In genomic region chr10:102650655-102651454, GRCh38 we compare ENCODE assay signal across 9 cellular contexts. TPM values are rescaled to one million over a fixed set of nuclear protein-coding genes. Genes with fewer than 3 reads are reported as not detected.
DNase-seq lines count a peak whose midpoint lies in the region; ATAC-seq and TF ChIP-seq lines count a peak whose summit lies in the region.
"Had no signal": no experiment of that assay in that cellular context is flagged by ENCODE, and none has a peak within 500 bp of the region (broad histone marks: within the 10 kb centered on the region; RNA-seq: fewer than 3 reads in every experiment).

No MANE protein-coding gene starts in this region.

- peaks cover 0 to 40% of the 10 kb centered on the region in 2 donors for H3K36me3 ChIP-seq in left lung
- H3K36me3 ChIP-seq in testis (ENCODE audit: low read depth, missing control alignments), result no peaks in the 10 kb centered on the region
- peaks cover 47% of the 10 kb centered on the region for H3K36me3 ChIP-seq in SJCRH30

- H3K27me3 ChIP-seq in left lung (no peaks in the 10 kb centered on the region), testis (no peaks in the 10 kb centered on the region), SJCRH30 (no peaks in the 10 kb centered on the region)

- ATAC-seq in activated CD8-positive, alpha-beta T cell treated with anti-CD3 and anti-CD28 coated beads for 36 hours, result no peak
- no peak for ATAC-seq in left lung

- POLR2A ChIA-PET in activated CD4-positive, alpha-beta T cell treated with anti-CD3 and anti-CD28 coated beads, Interleukin-2, amount 10 ng/mL, durations not matched to agents 7 days and 5 days (lab: Charles Lee), result interaction anchor here (0.5 kb wide), 1 partner anchor 520 kb away, joined by 4 read pairs; no protein-coding TSS in a partner anchor
- POLR2A ChIA-PET in activated CD8-positive, alpha-beta T cell treated with anti-CD3 and anti-CD28 coated beads for 36 hours (lab: Charles Lee), result interaction anchor here (0.7 to 6.1 kb wide), 4 partner anchors 11 to 63 kb away, joined by 3 to 67 read pairs (median 3); partner anchors contain the start of gene ARL3

- DNase-seq in activated CD4-positive, alpha-beta T cell treated with anti-CD3 and anti-CD28 coated beads, Interleukin-2, amount 10 ng/mL, durations not matched to agents 7 days and 5 days, result no peak
- DNase-seq in activated CD4-positive, alpha-beta T cell treated with anti-CD3 and anti-CD28 coated beads, Interleukin-2, amount 50 U/mL, for 48 hours, result no peak
- no peak for DNase-seq in activated CD8-positive, alpha-beta T cell treated with anti-CD3 and anti-CD28 coated beads for 36 hours
- peak in 1 of 2 donors; percentile 60 for DNase-seq in left lung
- DNase-seq in testis, result no peak
- no peak for DNase-seq in SJCRH30
- DNase-seq in HFFc6, result no peak
- no peak for DNase-seq in SIG-M5 (lab: John Stamatoyannopoulos, UW)
- DNase-seq: hippocampal formation had no signal

- H3K9me3 Mint-ChIP-seq in activated CD4-positive, alpha-beta T cell treated with anti-CD3 and anti-CD28 coated beads, Interleukin-2, amount 10 ng/mL, durations not matched to agents 7 days and 5 days, result no peaks in the 10 kb centered on the region
- H3K9me3 Mint-ChIP-seq in activated CD8-positive, alpha-beta T cell treated with anti-CD3 and anti-CD28 coated beads for 36 hours, result no peaks in the 10 kb centered on the region
- H3K9me3 Mint-ChIP-seq in HFFc6, result no peaks in the 10 kb centered on the region

- CTCF ChIA-PET in activated CD4-positive, alpha-beta T cell treated with anti-CD3 and anti-CD28 coated beads, Interleukin-2, amount 10 ng/mL, durations not matched to agents 7 days and 5 days (lab: Charles Lee), result interaction anchor here (0.6 to 3.7 kb wide), 6 partner anchors 10 to 327 kb away, joined by 3 to 28 read pairs (median 4); partner anchors contain the start of gene SUFU
- CTCF ChIA-PET in activated CD8-positive, alpha-beta T cell treated with anti-CD3 and anti-CD28 coated beads for 36 hours (lab: Charles Lee), result interaction anchor here (1.6 to 2.8 kb wide), 2 partner anchors 18 to 63 kb away, joined by 4 to 14 read pairs; partner anchors contain the start of genes ARL3 and SFXN2

- no peak for TF ChIP-seq POLR2A in testis (IDR thresholded peaks at IDR 0.05)

- H3K4me3 ChIP-seq in left lung, result no peak overlapping the region
- H3K4me3 ChIP-seq in testis, result no peak overlapping the region
- no peak overlapping the region for H3K4me3 ChIP-seq in SJCRH30

- H3K4me1 Mint-ChIP-seq in activated CD4-positive, alpha-beta T cell treated with anti-CD3 and anti-CD28 coated beads, Interleukin-2, amount 10 ng/mL, durations not matched to agents 7 days and 5 days, result peaks cover 77% of the 10 kb centered on the region
- H3K4me1 Mint-ChIP-seq in activated CD8-positive, alpha-beta T cell treated with anti-CD3 and anti-CD28 coated beads for 36 hours (ENCODE audit: low read depth), result peaks cover 88% of the 10 kb centered on the region
- peaks cover 59% of the 10 kb centered on the region for H3K4me1 Mint-ChIP-seq in HFFc6 (ENCODE audit: low read depth)

- intact Hi-C loops in activated CD8-positive, alpha-beta T cell treated with anti-CD3 and anti-CD28 coated beads for 36 hours (cut with micrococcal nuclease), result no loop called here
- intact Hi-C loops in left lung (cut with DNase I) (no loop called here), testis (cut with DNase I; ENCODE audit: low total_unique reads) (no loop called here)

- H3K27ac ChIP-seq in left lung (peak overlapping the region; percentile 70 to 98), testis (peak overlapping the region; percentile 21 to 55), SJCRH30 (no peak overlapping the region)

- H3K9me3 ChIP-seq in left lung (no peaks in the 10 kb centered on the region), testis (no peaks in the 10 kb centered on the region), SJCRH30 (replicated peaks) (no peaks in the 10 kb centered on the region)

- 67 to 71% methylated on average over 8 to 11 of the region's 11 CpGs for WGBS in testis, 2 donors

- peaks cover 60 to 93% of the 10 kb centered on the region in 2 donors for H3K4me1 ChIP-seq in left lung
- peaks cover 68% of the 10 kb centered on the region for H3K4me1 ChIP-seq in testis
- H3K4me1 ChIP-seq in SJCRH30, result peaks cover 30% of the 10 kb centered on the region

- no peak for TF ChIP-seq CTCF in activated CD8-positive, alpha-beta T cell treated with anti-CD3 and anti-CD28 coated beads for 36 hours (IDR thresholded peaks at IDR 0.05)
- TF ChIP-seq CTCF in left lung (IDR thresholded peaks at IDR 0.05) (no peak), testis (IDR thresholded peaks at IDR 0.05) (no peak), HFFc6 (IDR thresholded peaks at IDR 0.05) (no peak)

- H3K27ac Mint-ChIP-seq in activated CD4-positive, alpha-beta T cell treated with anti-CD3 and anti-CD28 coated beads, Interleukin-2, amount 10 ng/mL, durations not matched to agents 7 days and 5 days, result peak overlapping the region; percentile 57
- H3K27ac Mint-ChIP-seq in activated CD8-positive, alpha-beta T cell treated with anti-CD3 and anti-CD28 coated beads for 36 hours, result peak overlapping the region; percentile 90
- H3K27ac Mint-ChIP-seq in HFFc6, result no peak overlapping the region

- H3K27me3 Mint-ChIP-seq in activated CD4-positive, alpha-beta T cell treated with anti-CD3 and anti-CD28 coated beads, Interleukin-2, amount 10 ng/mL, durations not matched to agents 7 days and 5 days, result no peaks in the 10 kb centered on the region
- H3K27me3 Mint-ChIP-seq in activated CD8-positive, alpha-beta T cell treated with anti-CD3 and anti-CD28 coated beads for 36 hours, result no peaks in the 10 kb centered on the region
- peaks cover 3% of the 10 kb centered on the region for H3K27me3 Mint-ChIP-seq in HFFc6 (ENCODE audit: insufficient read depth)

- peaks cover 45% of the 10 kb centered on the region for H3K36me3 Mint-ChIP-seq in activated CD4-positive, alpha-beta T cell treated with anti-CD3 and anti-CD28 coated beads, Interleukin-2, amount 10 ng/mL, durations not matched to agents 7 days and 5 days (ENCODE audit: low read depth)
- peaks cover 52% of the 10 kb centered on the region for H3K36me3 Mint-ChIP-seq in activated CD8-positive, alpha-beta T cell treated with anti-CD3 and anti-CD28 coated beads for 36 hours (ENCODE audit: low read depth)
- peaks cover 28% of the 10 kb centered on the region for H3K36me3 Mint-ChIP-seq in HFFc6 (ENCODE audit: low read depth)

- no peak overlapping the region for H3K4me3 Mint-ChIP-seq in activated CD4-positive, alpha-beta T cell treated with anti-CD3 and anti-CD28 coated beads, Interleukin-2, amount 10 ng/mL, durations not matched to agents 7 days and 5 days
- H3K4me3 Mint-ChIP-seq in activated CD8-positive, alpha-beta T cell treated with anti-CD3 and anti-CD28 coated beads for 36 hours, result peak overlapping the region; percentile 63
- no peak overlapping the region for H3K4me3 Mint-ChIP-seq in HFFc6

RNA-seq across cellular contexts. Expression of gene TRIM8, which starts 6.6 kb away (rescaled TPM):
- total RNA-seq in activated CD4-positive, alpha-beta T cell treated with anti-CD3 and anti-CD28 coated beads, Interleukin-2, amount 10 ng/mL, durations not matched to agents 7 days and 5 days, result 10 to 100 TPM; 40.2 to 42.7 TPM
- total RNA-seq in activated CD8-positive, alpha-beta T cell treated with anti-CD3 and anti-CD28 coated beads for 36 hours, result 10 to 100 TPM; 39.5 to 39.8 TPM
- total RNA-seq in left lung, result 100 to 1,000 TPM; 123 to 180 TPM
- 100 to 1,000 TPM; 114 to 170 TPM for total RNA-seq in testis
- polyA plus RNA-seq in testis (ENCODE audit: insufficient read depth, low read depth, low replicate concordance), result 69.8 TPM
- 66.6 and 67.3 TPM in 2 replicates for total RNA-seq in SJCRH30 (2014; rRNA removed; shearing (Covaris generic))
- total RNA-seq in HFFc6 (2021; fragmentation: NEBNext Ultra II Directional; extraction: Animal tissue kit (Norgen Biotek cat#: 25700)), result 100 to 1,000 TPM; 123 to 148 (median 135) TPM
